2 cellular contexts compared by ENCODE assay signal in the genomic region with DNA sequence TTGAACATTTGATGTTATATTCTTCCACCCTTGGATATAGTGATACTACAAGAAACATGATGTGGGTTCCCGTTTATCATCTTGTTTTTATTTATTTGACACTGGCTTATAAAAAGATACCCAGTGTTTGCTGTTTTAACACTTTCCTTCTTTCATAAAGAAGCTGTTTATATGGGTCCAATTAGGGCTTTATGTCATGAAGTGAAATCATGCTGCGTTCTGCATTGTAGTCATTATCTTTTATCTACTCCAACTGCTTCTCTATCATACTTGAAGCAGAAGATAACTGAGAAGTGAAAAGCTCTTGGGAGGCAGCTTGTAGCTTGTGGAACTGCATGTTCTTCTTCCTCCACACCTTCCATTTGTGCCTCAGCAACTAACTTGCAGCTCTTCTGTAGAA.
A peak's percentile ranks its signal among the peaks of the same experiment; 100 is the strongest.
TF ChIP-seq lines count a peak whose summit lies in the region.

No MANE protein-coding gene starts in this region.

TF ChIP-seq in HEK293, 187 proteins besides CTCF, POLR2A, EP300 and RAD21 (continues in another document):
- no peak for TF ChIP-seq ZBTB49 (tag by site-specific recombination; IDR thresholded peaks at IDR 0.05; ENCODE audit: low read depth)
- no peak for TF ChIP-seq ZNF404 (tag by site-specific recombination; IDR thresholded peaks at IDR 0.05)
- TF ChIP-seq WT1 (tag by site-specific recombination; IDR thresholded peaks at IDR 0.05), result no peak
- TF ChIP-seq ZNF664 (tag by site-specific recombination; IDR thresholded peaks at IDR 0.05), result no peak
- no peak for TF ChIP-seq ZNF274 (IDR thresholded peaks at IDR 0.05; ENCODE audit: low read length)
- no peak for TF ChIP-seq ZNF274 (tag by site-specific recombination; IDR thresholded peaks at IDR 0.05; ENCODE audit: borderline replicate concordance)
- TF ChIP-seq MYNN (tag by site-specific recombination; IDR thresholded peaks at IDR 0.05; ENCODE audit: borderline replicate concordance), result no peak
- peak; percentile 77 for TF ChIP-seq ZNF843 (tag by site-specific recombination; IDR thresholded peaks at IDR 0.05)
- no peak for TF ChIP-seq ZFP69B (tag by site-specific recombination; IDR thresholded peaks at IDR 0.05)
- no peak for TF ChIP-seq ZNF175 (tag by site-specific recombination; IDR thresholded peaks at IDR 0.05)
- TF ChIP-seq, protein P1, sequence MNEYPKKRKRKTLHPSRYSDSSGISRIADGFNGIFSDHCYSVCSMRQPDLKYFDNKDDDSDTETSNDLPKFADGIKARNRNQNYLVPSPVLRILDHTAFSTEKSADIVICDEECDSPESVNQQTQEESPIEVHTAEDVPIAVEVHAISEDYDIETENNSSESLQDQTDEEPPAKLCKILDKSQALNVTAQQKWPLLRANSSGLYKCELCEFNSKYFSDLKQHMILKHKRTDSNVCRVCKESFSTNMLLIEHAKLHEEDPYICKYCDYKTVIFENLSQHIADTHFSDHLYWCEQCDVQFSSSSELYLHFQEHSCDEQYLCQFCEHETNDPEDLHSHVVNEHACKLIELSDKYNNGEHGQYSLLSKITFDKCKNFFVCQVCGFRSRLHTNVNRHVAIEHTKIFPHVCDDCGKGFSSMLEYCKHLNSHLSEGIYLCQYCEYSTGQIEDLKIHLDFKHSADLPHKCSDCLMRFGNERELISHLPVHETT (tag by site-specific recombination; IDR thresholded peaks at IDR 0.05), result no peak
- peak; percentile 83; the same call in 1 of the 2 replicates for TF ChIP-seq TCF7L2 (IDR thresholded peaks at IDR 0.05; ENCODE audit: borderline replicate concordance, low read depth, low read length)
- TF ChIP-seq ZNF555 (tag by site-specific recombination; conservative IDR thresholded peaks at IDR 0.05), result no peak
- TF ChIP-seq ZNF658 (tag by site-specific recombination; IDR thresholded peaks at IDR 0.05), result no peak
- no peak for TF ChIP-seq OVOL3 (tag by site-specific recombination; IDR thresholded peaks at IDR 0.05)
- no peak for TF ChIP-seq ZNF596 (tag by site-specific recombination; IDR thresholded peaks at IDR 0.05)
- TF ChIP-seq ZNF19 (tag by site-specific recombination; IDR thresholded peaks at IDR 0.05; ENCODE audit: low read depth), result no peak
- 0 out of 2 replicates have a peak, but pooled peaks have one; percentile 38 for TF ChIP-seq PRDM4 (tag by site-specific recombination; IDR thresholded peaks at IDR 0.05)
- no peak for TF ChIP-seq ZNF626 (tag by site-specific recombination; IDR thresholded peaks at IDR 0.05)
- no peak for TF ChIP-seq ZNF600 (tag by site-specific recombination; IDR thresholded peaks at IDR 0.05)
- TF ChIP-seq ZNF37A (tag by site-specific recombination; IDR thresholded peaks at IDR 0.05), result no peak
- TF ChIP-seq ZNF214 (tag by site-specific recombination; IDR thresholded peaks at IDR 0.05; ENCODE audit: borderline replicate concordance), result no peak
- no peak for TF ChIP-seq ZNF133 (tag by site-specific recombination; IDR thresholded peaks at IDR 0.05)
- TF ChIP-seq ZFP37 (tag by site-specific recombination; IDR thresholded peaks at IDR 0.05), result no peak
- TF ChIP-seq KLF8 (tag by site-specific recombination; IDR thresholded peaks at IDR 0.05), result no peak
- TF ChIP-seq BCL11A (tag by site-specific recombination; IDR thresholded peaks at IDR 0.05; ENCODE audit: low read depth), result no peak
- TF ChIP-seq, protein P2, sequence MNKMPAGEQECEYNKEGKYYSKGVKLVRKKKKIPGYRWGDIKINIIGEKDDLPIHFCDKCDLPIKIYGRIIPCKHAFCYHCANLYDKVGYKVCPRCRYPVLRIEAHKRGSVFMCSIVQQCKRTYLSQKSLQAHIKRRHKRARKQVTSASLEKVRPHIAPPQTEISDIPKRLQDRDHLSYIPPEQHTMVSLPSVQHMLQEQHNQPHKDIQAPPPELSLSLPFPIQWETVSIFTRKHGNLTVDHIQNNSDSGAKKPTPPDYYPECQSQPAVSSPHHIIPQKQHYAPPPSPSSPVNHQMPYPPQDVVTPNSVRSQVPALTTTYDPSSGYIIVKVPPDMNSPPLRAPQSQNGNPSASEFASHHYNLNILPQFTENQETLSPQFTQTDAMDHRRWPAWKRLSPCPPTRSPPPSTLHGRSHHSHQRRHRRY (tag by site-specific recombination; IDR thresholded peaks at IDR 0.05), result no peak

TF ChIP-seq in K562, 482 proteins besides CTCF, POLR2A, EP300 and RAD21 (continued from another document):
- TF ChIP-seq SMAD2 (IDR thresholded peaks at IDR 0.05; ENCODE audit: low read depth, low read length) (no peak), ZNF75A (CRISPR knock-in tag; IDR thresholded peaks at IDR 0.05) (peak; percentile 37; the same call in 1 of the 2 replicates), ETV6 (IDR thresholded peaks at IDR 0.05; ENCODE audit: borderline replicate concordance in 1 of 2, low read depth in 2 of 2, low read length in 1 of 2) (no peak), ETV6 (CRISPR knock-in tag; IDR thresholded peaks at IDR 0.05; ENCODE audit: borderline replicate concordance) (no peak), ZNF263 (CRISPR knock-in tag; IDR thresholded peaks at IDR 0.05; ENCODE audit: borderline replicate concordance) (no peak), ZNF668 (CRISPR knock-in tag; IDR thresholded peaks at IDR 0.05) (peak; percentile 6; the same call in 1 of the 2 replicates), CBFA2T3 (IDR thresholded peaks at IDR 0.05) (0 out of 2 replicates have a peak, but pooled peaks have one; percentile 2)
